ENCODE assay signal across 1 cellular context in genomic region chr10:28722065-28722803, GRCh38.
TF ChIP-seq lines count a peak whose summit lies in the region.

No MANE protein-coding gene starts in this region.

TF ChIP-seq in HepG2, 621 proteins besides CTCF, POLR2A, EP300 and RAD21 (continued from another document and continues in another):
- TF ChIP-seq RERE (CRISPR knock-in tag; IDR thresholded peaks at IDR 0.05; ENCODE audit: low read depth): no peak
- no peak for TF ChIP-seq IKZF5 (CRISPR knock-in tag; IDR thresholded peaks at IDR 0.05)
- no peak for TF ChIP-seq ZMYM2 (CRISPR knock-in tag; IDR thresholded peaks at IDR 0.05)
- TF ChIP-seq ZNF605 (CRISPR knock-in tag; IDR thresholded peaks at IDR 0.05): 0 out of 2 replicates have a peak, but pooled peaks have one; percentile 47
- peak; percentile 64 for TF ChIP-seq RBFOX2 (IDR thresholded peaks at IDR 0.05; ENCODE audit: low read depth, low read length)
- no peak for TF ChIP-seq ZBTB34 (CRISPR knock-in tag; IDR thresholded peaks at IDR 0.05)
- no peak for TF ChIP-seq HOXA9 (CRISPR knock-in tag; IDR thresholded peaks at IDR 0.05; ENCODE audit: borderline replicate concordance)
- no peak for TF ChIP-seq HHEX (CRISPR knock-in tag; IDR thresholded peaks at IDR 0.05)
- TF ChIP-seq RELA (CRISPR knock-in tag; IDR thresholded peaks at IDR 0.05): no peak
- TF ChIP-seq MED13 (CRISPR knock-in tag; IDR thresholded peaks at IDR 0.05): no peak
- TF ChIP-seq YEATS2 (CRISPR knock-in tag; IDR thresholded peaks at IDR 0.05; ENCODE audit: borderline replicate concordance): no peak
- no peak for TF ChIP-seq NCOR1 (IDR thresholded peaks at IDR 0.05; ENCODE audit: borderline replicate concordance, low read length)
- no peak for TF ChIP-seq SRSF9 (IDR thresholded peaks at IDR 0.05; ENCODE audit: borderline replicate concordance, insufficient read depth, low read depth, low read length, poor library complexity, severe bottlenecking)
- no peak for TF ChIP-seq PBX3 (CRISPR knock-in tag; IDR thresholded peaks at IDR 0.05; ENCODE audit: borderline replicate concordance)
- no peak for TF ChIP-seq ZNF160 (CRISPR knock-in tag; IDR thresholded peaks at IDR 0.05)
- TF ChIP-seq IKZF1 (IDR thresholded peaks at IDR 0.05): no peak
- 0 out of 2 replicates have a peak, but pooled peaks have one; percentile 25 for TF ChIP-seq NAIF1 (CRISPR knock-in tag; IDR thresholded peaks at IDR 0.05; ENCODE audit: borderline replicate concordance)
- no peak for TF ChIP-seq ZBTB4 (CRISPR knock-in tag; IDR thresholded peaks at IDR 0.05; ENCODE audit: borderline replicate concordance)
- TF ChIP-seq ZEB1 (IDR thresholded peaks at IDR 0.05; ENCODE audit: insufficient replicate concordance, low read depth): peak; percentile 12
- 0 out of 2 replicates have a peak, but pooled peaks have one; percentile 34 for TF ChIP-seq ZBTB7B (CRISPR knock-in tag; IDR thresholded peaks at IDR 0.05)
- TF ChIP-seq ELF1 (CRISPR knock-in tag; IDR thresholded peaks at IDR 0.05): peak; percentile 16; the same call in 1 of the 2 replicates
- TF ChIP-seq PHF5A (CRISPR knock-in tag; IDR thresholded peaks at IDR 0.05; ENCODE audit: low read depth, unreplicated experiment): no peak
- no peak for TF ChIP-seq ZNF441 (CRISPR knock-in tag; IDR thresholded peaks at IDR 0.05; ENCODE audit: borderline replicate concordance)
- no peak for TF ChIP-seq CAMTA2 (CRISPR knock-in tag; IDR thresholded peaks at IDR 0.05; ENCODE audit: borderline replicate concordance)
- no peak for TF ChIP-seq SYNCRIP (IDR thresholded peaks at IDR 0.05; ENCODE audit: insufficient read depth, low read depth, low read length)
- no peak for TF ChIP-seq ZNF281 (CRISPR knock-in tag; IDR thresholded peaks at IDR 0.05; ENCODE audit: borderline replicate concordance)
- no peak for TF ChIP-seq ZFAT (CRISPR knock-in tag; conservative IDR thresholded peaks at IDR 0.05)
- no peak for TF ChIP-seq SKIL (CRISPR knock-in tag; IDR thresholded peaks at IDR 0.05; ENCODE audit: borderline replicate concordance)
- TF ChIP-seq TFDP2 (CRISPR knock-in tag; IDR thresholded peaks at IDR 0.05): no peak
- TF ChIP-seq MIER3 (CRISPR knock-in tag; IDR thresholded peaks at IDR 0.05; ENCODE audit: borderline replicate concordance): no peak
- no peak for TF ChIP-seq SMAD3 (CRISPR knock-in tag; IDR thresholded peaks at IDR 0.05)
- TF ChIP-seq ZNF264 (CRISPR knock-in tag; IDR thresholded peaks at IDR 0.05): no peak
- TF ChIP-seq ZFP82 (CRISPR knock-in tag; IDR thresholded peaks at IDR 0.05; ENCODE audit: borderline replicate concordance): no peak
- TF ChIP-seq MXD4 (CRISPR knock-in tag; IDR thresholded peaks at IDR 0.05): no peak
- no peak for TF ChIP-seq ZNF432 (CRISPR knock-in tag; IDR thresholded peaks at IDR 0.05; ENCODE audit: borderline replicate concordance)
- TF ChIP-seq MYNN (CRISPR knock-in tag; IDR thresholded peaks at IDR 0.05; ENCODE audit: low read depth): no peak
- no peak for TF ChIP-seq ZNF746 (CRISPR knock-in tag; IDR thresholded peaks at IDR 0.05)
- no peak for TF ChIP-seq ZSCAN12 (CRISPR knock-in tag; IDR thresholded peaks at IDR 0.05)
- no peak for TF ChIP-seq ZNF75D (CRISPR knock-in tag; IDR thresholded peaks at IDR 0.05; ENCODE audit: borderline replicate concordance)
- TF ChIP-seq ERF (CRISPR knock-in tag; IDR thresholded peaks at IDR 0.05): peak; percentile 42; the same call in 1 of the 2 replicates
- no peak for TF ChIP-seq CENPBD1 (CRISPR knock-in tag; IDR thresholded peaks at IDR 0.05; ENCODE audit: borderline replicate concordance, low read depth)
- TF ChIP-seq ZNF225 (CRISPR knock-in tag; IDR thresholded peaks at IDR 0.05): no peak
- no peak for TF ChIP-seq TEAD2 (CRISPR knock-in tag; IDR thresholded peaks at IDR 0.05)
- no peak for TF ChIP-seq THAP11 (CRISPR knock-in tag; IDR thresholded peaks at IDR 0.05)
- TF ChIP-seq ZNF557 (CRISPR knock-in tag; IDR thresholded peaks at IDR 0.05): no peak
